ENCODE assay signal across 8 cellular contexts in the genomic region with DNA sequence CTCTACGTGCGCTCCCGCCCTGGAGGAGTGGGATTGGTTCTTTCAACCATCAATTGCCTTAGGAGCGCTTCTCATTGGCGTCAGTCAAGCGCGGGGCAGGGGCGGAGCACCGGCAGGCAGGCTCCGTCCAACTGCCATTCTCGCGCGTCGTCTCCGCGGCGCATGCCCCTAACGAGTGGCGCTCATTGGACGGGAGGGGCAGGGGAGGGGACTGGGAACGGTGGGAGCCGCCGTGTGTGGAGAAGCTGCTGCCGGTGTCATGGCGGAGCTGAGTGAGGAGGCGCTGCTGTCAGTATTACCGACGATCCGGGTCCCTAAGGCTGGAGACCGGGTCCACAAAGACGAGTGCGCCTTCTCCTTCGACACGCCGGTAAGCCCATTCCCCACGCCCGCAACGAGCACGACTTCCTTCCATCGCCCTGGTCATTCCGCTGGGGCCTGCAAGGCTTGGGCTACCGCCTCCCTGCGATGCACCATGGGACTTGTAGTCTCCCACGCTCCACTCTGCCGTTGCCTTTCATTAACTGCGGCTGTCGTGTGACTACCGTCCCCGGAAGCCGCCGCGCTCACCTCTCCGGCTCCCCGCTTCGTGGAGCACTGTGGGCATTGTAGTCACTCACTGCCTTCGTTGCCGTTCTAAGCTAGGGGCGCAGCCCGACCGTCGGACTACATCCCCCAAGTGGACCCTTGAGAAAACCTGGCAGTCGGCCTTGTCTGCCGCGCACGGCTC. TPM values are rescaled to one million over a fixed set of nuclear protein-coding genes. Genes with fewer than 3 reads are reported as not detected.
A peak's percentile ranks its signal among the peaks of the same experiment; 100 is the strongest.
DNase-seq lines count a peak whose midpoint lies in the region; ATAC-seq and TF ChIP-seq lines count a peak whose summit lies in the region.

A gene with protein sequence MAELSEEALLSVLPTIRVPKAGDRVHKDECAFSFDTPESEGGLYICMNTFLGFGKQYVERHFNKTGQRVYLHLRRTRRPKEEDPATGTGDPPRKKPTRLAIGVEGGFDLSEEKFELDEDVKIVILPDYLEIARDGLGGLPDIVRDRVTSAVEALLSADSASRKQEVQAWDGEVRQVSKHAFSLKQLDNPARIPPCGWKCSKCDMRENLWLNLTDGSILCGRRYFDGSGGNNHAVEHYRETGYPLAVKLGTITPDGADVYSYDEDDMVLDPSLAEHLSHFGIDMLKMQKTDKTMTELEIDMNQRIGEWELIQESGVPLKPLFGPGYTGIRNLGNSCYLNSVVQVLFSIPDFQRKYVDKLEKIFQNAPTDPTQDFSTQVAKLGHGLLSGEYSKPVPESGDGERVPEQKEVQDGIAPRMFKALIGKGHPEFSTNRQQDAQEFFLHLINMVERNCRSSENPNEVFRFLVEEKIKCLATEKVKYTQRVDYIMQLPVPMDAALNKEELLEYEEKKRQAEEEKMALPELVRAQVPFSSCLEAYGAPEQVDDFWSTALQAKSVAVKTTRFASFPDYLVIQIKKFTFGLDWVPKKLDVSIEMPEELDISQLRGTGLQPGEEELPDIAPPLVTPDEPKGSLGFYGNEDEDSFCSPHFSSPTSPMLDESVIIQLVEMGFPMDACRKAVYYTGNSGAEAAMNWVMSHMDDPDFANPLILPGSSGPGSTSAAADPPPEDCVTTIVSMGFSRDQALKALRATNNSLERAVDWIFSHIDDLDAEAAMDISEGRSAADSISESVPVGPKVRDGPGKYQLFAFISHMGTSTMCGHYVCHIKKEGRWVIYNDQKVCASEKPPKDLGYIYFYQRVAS (plus strand): TSS at position 230 of the 730 bp plus-strand sequence. CDS start 30 bp downstream, at position 260.

- H3K9ac ChIP-seq in adipocyte (ENCODE audit: low read length) (peak within 1 kb of the TSS; percentile 85), parathyroid adenoma (peak within 1 kb of the TSS; percentile 13)

- peaks cover 16% of the 10 kb centered on the region for H3K36me3 ChIP-seq in adipocyte (ENCODE audit: control insufficient read depth, insufficient read depth, low read length, severe bottlenecking)
- no peaks in the 10 kb centered on the region for H3K36me3 ChIP-seq in parathyroid adenoma (ENCODE audit: control insufficient read depth, insufficient read depth, low read length)
- peaks cover 2 to 45% (median 5%) of the 10 kb centered on the region in 3 donors for H3K36me3 ChIP-seq in tibial nerve

- H3K79me2 ChIP-seq in parathyroid adenoma: peaks cover 23% of the 10 kb centered on the region

- H3K4me1 ChIP-seq in adipocyte (ENCODE audit: control insufficient read depth, insufficient read depth, low read length): peaks cover 22% of the 10 kb centered on the region
- peaks cover 17% of the 10 kb centered on the region for H3K4me1 ChIP-seq in parathyroid adenoma
- peaks cover 0 to 23% (median 14%) of the 10 kb centered on the region in 4 donors for H3K4me1 ChIP-seq in tibial nerve

- H3K27me3 ChIP-seq in adipocyte (replicated peaks; ENCODE audit: control insufficient read depth, insufficient read depth, low read length): no peaks in the 10 kb centered on the region
- H3K27me3 ChIP-seq in parathyroid adenoma (ENCODE audit: control insufficient read depth, insufficient read depth, low read length): no peaks in the 10 kb centered on the region
- H3K27me3 ChIP-seq in tibial nerve: no peaks in the 10 kb centered on the region

- peak in 1 of 2 donors; percentile 58 for TF ChIP-seq POLR2A in tibial nerve (IDR thresholded peaks at IDR 0.05)

- peak within 1 kb of the TSS; percentile 99 for H2AFZ ChIP-seq in parathyroid adenoma

- intact Hi-C loops in Right ventricle myocardium superior (cut with DNase I): no loop called here

- H3K27ac ChIP-seq in parathyroid adenoma (peak within 1 kb of the TSS; percentile 98), tibial nerve (peak within 1 kb of the TSS; percentile 86 to 99 (median 94))

- no peaks in the 10 kb centered on the region for H3K9me3 ChIP-seq in adipocyte (ENCODE audit: control insufficient read depth, low read length)
- H3K9me3 ChIP-seq in parathyroid adenoma (ENCODE audit: control insufficient read depth, low read length): no peaks in the 10 kb centered on the region
- H3K9me3 ChIP-seq in tibial nerve: no peaks in the 10 kb centered on the region

- WGBS in tibial nerve, 2 donors: 0 to 1% methylated on average over 23 to 55 of the region's 65 CpGs

- peak; percentile 78 for ATAC-seq in HG02798 (IDR thresholded peaks at IDR 0.05; ENCODE audit: poor library complexity, unreplicated experiment)
- peak; percentile 91 for ATAC-seq in Right ventricle myocardium superior (ENCODE audit: poor library complexity)

- H3K4me2 ChIP-seq in parathyroid adenoma (ENCODE audit: low read length): peak within 1 kb of the TSS; percentile 99

- DNase-seq in NCI-H1436 (lab: John Stamatoyannopoulos, UW): peak; percentile 100
- peak; percentile 98 for DNase-seq in T follicular helper cell (ENCODE audit: low read depth)
- DNase-seq in adipocyte (ENCODE audit: low read depth): peak; percentile 100
- DNase-seq in Right ventricle myocardium superior: peak; percentile 99
- peak; percentile 95 to 96 for DNase-seq in tibial nerve (ENCODE audit: low spot score in 2 of 2)

- H3K4me3 ChIP-seq in GM12875 (ENCODE audit: low read depth, low read length): peak within 1 kb of the TSS; percentile 86
- H3K4me3 ChIP-seq in adipocyte (ENCODE audit: low read length): peak within 1 kb of the TSS; percentile 84
- H3K4me3 ChIP-seq in parathyroid adenoma (ENCODE audit: low read depth, low read length): peak within 1 kb of the TSS; percentile 96
- peak within 1 kb of the TSS; percentile 62 to 84 (median 67) for H3K4me3 ChIP-seq in tibial nerve

- TF ChIP-seq EP300 in tibial nerve (IDR thresholded peaks at IDR 0.05): peak; percentile 27 to 88

- TF ChIP-seq CTCF in GM12875 (IDR thresholded peaks at IDR 0.05; ENCODE audit: borderline replicate concordance, insufficient read depth, low read depth, low read length) (no peak), parathyroid adenoma (IDR thresholded peaks at IDR 0.05) (peak; percentile 16), tibial nerve (IDR thresholded peaks at IDR 0.05) (peak in 2 of 5 experiments; percentile 9 to 41)

RNA-seq across cellular contexts. Expression of the gene that starts here (rescaled TPM):
- total RNA-seq in Right ventricle myocardium superior (63.0 TPM), tibial nerve (10 to 100 TPM; 47.6 to 63.9 (median 56.8) TPM)

Comparison
In these comparisons a context has a peak if more than half of its experiments do, and no peak if none do; other contexts are left out.
1. Peak in every context shown above with its lines: DNase-seq, ATAC-seq, H3K4me3 ChIP-seq and H3K27ac ChIP-seq.